8 cellular contexts compared by ENCODE assay signal in genomic region chr16:88703486-88704309, GRCh38. TPM values are rescaled to one million over a fixed set of nuclear protein-coding genes. Genes with fewer than 3 reads are reported as not detected.
DNase-seq lines count a peak whose midpoint lies in the region; ATAC-seq and TF ChIP-seq lines count a peak whose summit lies in the region.

No MANE protein-coding gene starts in this region.

- peaks cover 77% of the 10 kb centered on the region for H3K4me1 ChIP-seq in mononuclear cell (ENCODE audit: insufficient read depth, low read length)

- peak overlapping the region; percentile 88 for H3K4me3 ChIP-seq in mononuclear cell (ENCODE audit: low read length)

- no peaks in the 10 kb centered on the region for H3K9me3 Mint-ChIP-seq in CD4-positive, alpha-beta T cell
- H3K9me3 Mint-ChIP-seq in T-helper 1 cell treated with Interleukin-12 subunit alpha and Interleukin-12 subunit beta and Interleukin-4 antibody, amounts not matched to agents 30 μg/mL and 1 μg/mL, for 36 hours, result no peaks in the 10 kb centered on the region
- no peaks in the 10 kb centered on the region for H3K9me3 Mint-ChIP-seq in activated naive CD8-positive, alpha-beta T cell treated with anti-CD3 and anti-CD28 coated beads, Interleukin-2, amount 10 ng/mL, durations not matched to agents 7 days and 5 days
- no peaks in the 10 kb centered on the region for H3K9me3 Mint-ChIP-seq in stimulated activated naive CD8-positive, alpha-beta T cell treated with anti-CD3 and anti-CD28 coated beads, Interleukin-15, amount 100 ng/mL, for 72 hours

- TF ChIP-seq CTCF in CD4-positive, alpha-beta T cell (IDR thresholded peaks at IDR 0.05), result no peak

- H3K9me3 ChIP-seq in CD4-positive, alpha-beta T cell (ENCODE audit: control insufficient read depth, low read length), result no peaks in the 10 kb centered on the region
- H3K9me3 ChIP-seq in mononuclear cell (ENCODE audit: low read depth, low read length), result no peaks in the 10 kb centered on the region

- intact Hi-C loops in CD4-positive, alpha-beta T cell (cut with DNase I, micrococcal nuclease), result loop anchor here (5.0 to 10.0 kb wide), 4 partner anchors 71 to 1271 kb away; partner anchors contain the start of genes ZC3H18 (in 1 of the 2) and ZFPM1 (in 1 of the 2)

- peak overlapping the region; percentile 99 for H3K4me3 Mint-ChIP-seq in CD4-positive, alpha-beta T cell
- H3K4me3 Mint-ChIP-seq in T-helper 1 cell treated with Interleukin-12 subunit alpha and Interleukin-12 subunit beta and Interleukin-4 antibody, amounts not matched to agents 30 μg/mL and 1 μg/mL, for 36 hours, result peak overlapping the region; percentile 98
- peak overlapping the region; percentile 96 for H3K4me3 Mint-ChIP-seq in activated naive CD8-positive, alpha-beta T cell treated with anti-CD3 and anti-CD28 coated beads, Interleukin-2, amount 10 ng/mL, durations not matched to agents 7 days and 5 days
- peak overlapping the region; percentile 82 to 93 for H3K4me3 Mint-ChIP-seq in stimulated activated naive CD8-positive, alpha-beta T cell treated with anti-CD3 and anti-CD28 coated beads, Interleukin-15, amount 100 ng/mL, for 72 hours

- CTCF ChIA-PET in CD4-positive, alpha-beta T cell (lab: Charles Lee), result interaction anchor here (4.2 kb wide), 1 partner anchor 18 kb away, joined by 23 read pairs; the partner anchor contains the start of gene SNAI3

- H3K36me3 Mint-ChIP-seq in CD4-positive, alpha-beta T cell (ENCODE audit: low read depth), result peaks cover 47% of the 10 kb centered on the region
- peaks cover 31% of the 10 kb centered on the region for H3K36me3 Mint-ChIP-seq in T-helper 1 cell treated with Interleukin-12 subunit alpha and Interleukin-12 subunit beta and Interleukin-4 antibody, amounts not matched to agents 30 μg/mL and 1 μg/mL, for 36 hours (ENCODE audit: low read depth)
- peaks cover 22% of the 10 kb centered on the region for H3K36me3 Mint-ChIP-seq in activated naive CD8-positive, alpha-beta T cell treated with anti-CD3 and anti-CD28 coated beads, Interleukin-2, amount 10 ng/mL, durations not matched to agents 7 days and 5 days

- H3K27ac ChIP-seq in CD4-positive, alpha-beta T cell (ENCODE audit: low read depth, low read length), result peak overlapping the region; percentile 96

- POLR2A ChIA-PET in CD4-positive, alpha-beta T cell (lab: Charles Lee), result interaction anchor here (0.8 to 8.2 kb wide), 18 partner anchors 8 to 170 kb away, joined by 3 to 71 read pairs (median 8); partner anchors contain the start of genes CDT1, GALNS, IL17C and MVD
- POLR2A ChIA-PET in activated naive CD8-positive, alpha-beta T cell treated with anti-CD3 and anti-CD28 coated beads, Interleukin-2, amount 10 ng/mL, durations not matched to agents 7 days and 5 days (lab: Charles Lee), result interaction anchor here (0.5 to 6.7 kb wide), 21 partner anchors 8 to 133 kb away, joined by 3 to 66 read pairs (median 8); partner anchors contain the start of genes APRT, CYBA, IL17C and MVD

- H3K4me1 Mint-ChIP-seq in CD4-positive, alpha-beta T cell (ENCODE audit: low read depth), result peaks cover 72% of the 10 kb centered on the region
- H3K4me1 Mint-ChIP-seq in T-helper 1 cell treated with Interleukin-12 subunit alpha and Interleukin-12 subunit beta and Interleukin-4 antibody, amounts not matched to agents 30 μg/mL and 1 μg/mL, for 36 hours (ENCODE audit: low read depth), result peaks cover 51% of the 10 kb centered on the region
- H3K4me1 Mint-ChIP-seq in activated naive CD8-positive, alpha-beta T cell treated with anti-CD3 and anti-CD28 coated beads, Interleukin-2, amount 10 ng/mL, durations not matched to agents 7 days and 5 days, result peaks cover 29% of the 10 kb centered on the region
- peaks cover 83% of the 10 kb centered on the region for H3K4me1 Mint-ChIP-seq in stimulated activated naive CD8-positive, alpha-beta T cell treated with anti-CD3 and anti-CD28 coated beads, Interleukin-15, amount 100 ng/mL, for 72 hours

- no peaks in the 10 kb centered on the region for H3K27me3 Mint-ChIP-seq in CD4-positive, alpha-beta T cell
- H3K27me3 Mint-ChIP-seq in T-helper 1 cell treated with Interleukin-12 subunit alpha and Interleukin-12 subunit beta and Interleukin-4 antibody, amounts not matched to agents 30 μg/mL and 1 μg/mL, for 36 hours (ENCODE audit: low read depth), result no peaks in the 10 kb centered on the region
- no peaks in the 10 kb centered on the region for H3K27me3 Mint-ChIP-seq in activated naive CD8-positive, alpha-beta T cell treated with anti-CD3 and anti-CD28 coated beads, Interleukin-2, amount 10 ng/mL, durations not matched to agents 7 days and 5 days
- H3K27me3 Mint-ChIP-seq in stimulated activated naive CD8-positive, alpha-beta T cell treated with anti-CD3 and anti-CD28 coated beads, Interleukin-15, amount 100 ng/mL, for 72 hours, result no peaks in the 10 kb centered on the region

- H3K27me3 ChIP-seq in CD4-positive, alpha-beta T cell (ENCODE audit: control insufficient read depth, insufficient read depth, low read length), result no peaks in the 10 kb centered on the region
- no peaks in the 10 kb centered on the region for H3K27me3 ChIP-seq in mononuclear cell (ENCODE audit: insufficient read depth, low read length)

- ATAC-seq in CD4-positive, alpha-beta T cell (ENCODE audit: poor library complexity), result peak; percentile 16
- ATAC-seq in activated naive CD8-positive, alpha-beta T cell treated with anti-CD3 and anti-CD28 coated beads, Interleukin-2, amount 10 ng/mL, durations not matched to agents 7 days and 5 days (ENCODE audit: low read depth), result peak; percentile 50
- ATAC-seq in stimulated activated naive CD8-positive, alpha-beta T cell treated with anti-CD3 and anti-CD28 coated beads, Interleukin-15, amount 100 ng/mL, for 72 hours, result peak; percentile 53
- ATAC-seq in HG02938 (IDR thresholded peaks at IDR 0.05; ENCODE audit: unreplicated experiment) (no peak), GM21825 (IDR thresholded peaks at IDR 0.05; ENCODE audit: unreplicated experiment) (no peak), GM19397 (IDR thresholded peaks at IDR 0.05; ENCODE audit: unreplicated experiment) (no peak)

- peak; percentile 25 to 78 (median 66) for DNase-seq in CD4-positive, alpha-beta T cell
- DNase-seq in activated naive CD8-positive, alpha-beta T cell treated with anti-CD3 and anti-CD28 coated beads, Interleukin-2, amount 10 ng/mL, durations not matched to agents 7 days and 5 days, result peak; percentile 82
- DNase-seq in stimulated activated naive CD8-positive, alpha-beta T cell treated with anti-CD3 and anti-CD28 coated beads, Interleukin-15, amount 100 ng/mL, for 72 hours, result peak; percentile 67 to 76

- peak overlapping the region; percentile 100 for H3K27ac Mint-ChIP-seq in CD4-positive, alpha-beta T cell
- peak overlapping the region; percentile 97 for H3K27ac Mint-ChIP-seq in T-helper 1 cell treated with Interleukin-12 subunit alpha and Interleukin-12 subunit beta and Interleukin-4 antibody, amounts not matched to agents 30 μg/mL and 1 μg/mL, for 36 hours
- peak overlapping the region; percentile 98 for H3K27ac Mint-ChIP-seq in activated naive CD8-positive, alpha-beta T cell treated with anti-CD3 and anti-CD28 coated beads, Interleukin-2, amount 10 ng/mL, durations not matched to agents 7 days and 5 days
- peak overlapping the region; percentile 90 to 97 for H3K27ac Mint-ChIP-seq in stimulated activated naive CD8-positive, alpha-beta T cell treated with anti-CD3 and anti-CD28 coated beads, Interleukin-15, amount 100 ng/mL, for 72 hours

RNA-seq across cellular contexts. Expression of gene RNF166, which starts 2.5 kb away (rescaled TPM):
- 100 to 1,000 TPM; 334 to 355 TPM for total RNA-seq in CD4-positive, alpha-beta T cell
- 100 to 1,000 TPM; 227 to 229 TPM for total RNA-seq in activated naive CD8-positive, alpha-beta T cell treated with anti-CD3 and anti-CD28 coated beads, Interleukin-2, amount 10 ng/mL, durations not matched to agents 7 days and 5 days
- total RNA-seq in mononuclear cell, result 130 TPM

RNA-seq across cellular contexts. Expression of gene CTU2, which starts 2.6 kb away (rescaled TPM):
- total RNA-seq in CD4-positive, alpha-beta T cell, result 10 to 100 TPM; 39.3 to 44.0 TPM
- 10 to 100 TPM; 22.8 to 25.7 TPM for total RNA-seq in activated naive CD8-positive, alpha-beta T cell treated with anti-CD3 and anti-CD28 coated beads, Interleukin-2, amount 10 ng/mL, durations not matched to agents 7 days and 5 days
- 6.7 TPM for total RNA-seq in mononuclear cell

RNA-seq across cellular contexts. Expression of gene SNAI3, which starts 17.4 kb away (rescaled TPM):
- total RNA-seq in CD4-positive, alpha-beta T cell, result 1 to 10 TPM; 3.0 to 3.5 TPM
- total RNA-seq in activated naive CD8-positive, alpha-beta T cell treated with anti-CD3 and anti-CD28 coated beads, Interleukin-2, amount 10 ng/mL, durations not matched to agents 7 days and 5 days, result 10 to 100 TPM; 14.4 to 15.0 TPM
- 6.0 TPM for total RNA-seq in mononuclear cell

RNA-seq across cellular contexts. Expression of gene MVD, which starts 40.8 kb away (rescaled TPM):
- total RNA-seq in CD4-positive, alpha-beta T cell, result 10 to 100 TPM; 74.2 to 76.9 TPM
- 10 to 100 TPM; 80.7 to 84.2 TPM for total RNA-seq in activated naive CD8-positive, alpha-beta T cell treated with anti-CD3 and anti-CD28 coated beads, Interleukin-2, amount 10 ng/mL, durations not matched to agents 7 days and 5 days
- 18.8 TPM for total RNA-seq in mononuclear cell

RNA-seq across cellular contexts. Expression of gene CYBA, which starts 52.8 kb away (rescaled TPM):
- 100 to 1,000 TPM; 292 to 294 TPM for total RNA-seq in CD4-positive, alpha-beta T cell
- total RNA-seq in activated naive CD8-positive, alpha-beta T cell treated with anti-CD3 and anti-CD28 coated beads, Interleukin-2, amount 10 ng/mL, durations not matched to agents 7 days and 5 days, result 100 to 1,000 TPM; 505 to 513 TPM
- total RNA-seq in mononuclear cell, result 388 TPM

Comparison
In these comparisons a context has a peak if more than half of its experiments do, and no peak if none do; other contexts are left out.
1. ATAC-seq: peak in CD4-positive, alpha-beta T cell (single experiment), activated naive CD8-positive, alpha-beta T cell treated with anti-CD3 and anti-CD28 coated beads, Interleukin-2, amount 10 ng/mL, durations not matched to agents 7 days and 5 days (single experiment) and stimulated activated naive CD8-positive, alpha-beta T cell treated with anti-CD3 and anti-CD28 coated beads, Interleukin-15, amount 100 ng/mL, for 72 hours (single experiment); none in HG02938 (single experiment), GM21825 (single experiment) and GM19397 (single experiment).
2. Peak in every context shown above with its lines, with median percentiles within 50 percentile points of each other: DNase-seq, H3K27ac Mint-ChIP-seq and H3K4me3 Mint-ChIP-seq.